1 cellular context compared by ENCODE assay signal in the genomic region with DNA sequence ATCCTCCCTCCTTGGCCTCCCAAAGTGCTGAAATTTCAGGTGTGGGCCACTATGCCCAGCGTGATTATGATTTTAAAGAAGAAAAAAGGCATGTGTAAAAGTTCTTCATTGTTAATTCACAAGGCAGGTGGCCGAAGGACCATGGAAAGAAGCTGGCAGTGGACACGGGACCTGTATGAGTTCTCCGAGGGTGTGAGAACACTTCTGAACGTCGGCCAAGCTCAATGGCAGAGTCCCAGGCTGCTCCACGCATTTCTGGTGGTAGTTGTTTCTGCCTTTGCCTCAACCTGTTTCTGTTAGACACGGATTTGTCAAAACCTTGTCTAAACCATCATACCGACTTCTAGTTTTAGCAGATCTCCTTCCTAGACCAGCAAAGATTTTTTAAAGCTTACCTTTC.
TF ChIP-seq lines count a peak whose summit lies in the region.

No MANE protein-coding gene starts in this region.

TF ChIP-seq in H1, 55 proteins besides CTCF, POLR2A, EP300 and RAD21:
- TF ChIP-seq TBP (IDR thresholded peaks at IDR 0.05; ENCODE audit: low read depth, low read length) (no peak), GABPA (IDR thresholded peaks at IDR 0.05; ENCODE audit: borderline replicate concordance, insufficient read depth, low read length) (no peak), KDM1A (IDR thresholded peaks at IDR 0.05; ENCODE audit: borderline replicate concordance, low read length) (no peak), SP2 (IDR thresholded peaks at IDR 0.05; ENCODE audit: low read length) (no peak), MAX (IDR thresholded peaks at IDR 0.05) (no peak), RBBP5 (IDR thresholded peaks at IDR 0.05; ENCODE audit: borderline replicate concordance, low read depth, low read length) (no peak), SIX5 (IDR thresholded peaks at IDR 0.05; ENCODE audit: low read depth, low read length) (no peak), CBX5 (IDR thresholded peaks at IDR 0.05; ENCODE audit: low read depth, low read length) (no peak), SP4 (IDR thresholded peaks at IDR 0.05; ENCODE audit: low read length) (no peak), YY1 (IDR thresholded peaks at IDR 0.05; ENCODE audit: low read depth, low read length) (no peak), JUN (IDR thresholded peaks at IDR 0.05; ENCODE audit: low read depth, low read length) (no peak), TEAD4 (IDR thresholded peaks at IDR 0.05; ENCODE audit: low read depth, low read length) (no peak), FOSL1 (IDR thresholded peaks at IDR 0.05; ENCODE audit: insufficient read depth, low read depth, low read length) (no peak), BRCA1 (IDR thresholded peaks at IDR 0.05; ENCODE audit: low read depth, low read length) (no peak), SUZ12 (IDR thresholded peaks at IDR 0.05; ENCODE audit: low read length) (no peak), ASH2L (IDR thresholded peaks at IDR 0.05; ENCODE audit: low read length) (no peak), KDM4A (IDR thresholded peaks at IDR 0.05; ENCODE audit: low read depth, low read length, severe bottlenecking) (no peak), RFX5 (IDR thresholded peaks at IDR 0.05; ENCODE audit: borderline replicate concordance, low read depth, low read length) (no peak), TCF12 (IDR thresholded peaks at IDR 0.05; ENCODE audit: low read depth, low read length) (no peak)
- TF ChIP-seq, protein P1, sequence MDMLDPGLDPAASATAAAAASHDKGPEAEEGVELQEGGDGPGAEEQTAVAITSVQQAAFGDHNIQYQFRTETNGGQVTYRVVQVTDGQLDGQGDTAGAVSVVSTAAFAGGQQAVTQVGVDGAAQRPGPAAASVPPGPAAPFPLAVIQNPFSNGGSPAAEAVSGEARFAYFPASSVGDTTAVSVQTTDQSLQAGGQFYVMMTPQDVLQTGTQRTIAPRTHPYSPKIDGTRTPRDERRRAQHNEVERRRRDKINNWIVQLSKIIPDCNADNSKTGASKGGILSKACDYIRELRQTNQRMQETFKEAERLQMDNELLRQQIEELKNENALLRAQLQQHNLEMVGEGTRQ (IDR thresholded peaks at IDR 0.05; ENCODE audit: low read length) = no peak
